ENCODE assay signal across 1 cellular context in the genomic region with DNA sequence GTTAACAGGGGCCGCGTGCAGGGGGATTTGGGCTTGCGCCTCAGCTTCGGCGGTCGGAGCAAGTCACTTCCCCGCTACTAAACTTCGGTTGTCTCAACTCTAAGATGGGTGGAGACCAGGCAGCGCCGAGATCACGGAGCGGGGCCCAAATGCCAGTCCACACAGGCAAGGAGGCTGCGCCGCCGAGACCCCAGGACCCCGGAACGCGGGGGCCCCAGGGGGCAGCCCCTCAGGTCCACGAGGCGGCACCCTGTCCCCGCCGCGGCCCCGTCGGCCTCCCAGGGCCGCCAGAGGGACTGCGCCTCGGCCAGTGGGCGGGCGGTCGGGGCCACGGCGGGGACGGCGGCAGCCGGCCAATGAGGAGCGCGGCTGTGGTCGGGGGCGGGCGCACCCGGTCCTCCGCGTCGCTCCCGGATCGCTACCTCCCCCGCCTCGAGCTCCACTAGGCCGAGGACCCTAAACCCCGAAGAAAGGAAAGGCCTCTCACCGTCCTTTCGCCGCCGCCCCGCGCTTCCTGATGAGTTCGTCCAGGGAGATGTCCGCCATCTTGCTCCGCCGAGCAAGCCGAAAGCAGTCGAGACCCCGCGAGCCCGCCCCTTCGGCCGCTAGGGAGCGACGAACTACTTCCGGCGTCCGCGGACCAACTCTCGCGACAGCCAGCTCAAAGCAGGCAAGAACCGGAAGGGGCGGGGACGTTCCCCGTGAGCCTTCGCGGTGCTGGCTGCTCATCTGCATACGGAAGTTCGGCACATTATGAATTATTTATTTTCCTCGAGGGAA.
TF ChIP-seq lines count a peak whose summit lies in the region.

A gene with protein sequence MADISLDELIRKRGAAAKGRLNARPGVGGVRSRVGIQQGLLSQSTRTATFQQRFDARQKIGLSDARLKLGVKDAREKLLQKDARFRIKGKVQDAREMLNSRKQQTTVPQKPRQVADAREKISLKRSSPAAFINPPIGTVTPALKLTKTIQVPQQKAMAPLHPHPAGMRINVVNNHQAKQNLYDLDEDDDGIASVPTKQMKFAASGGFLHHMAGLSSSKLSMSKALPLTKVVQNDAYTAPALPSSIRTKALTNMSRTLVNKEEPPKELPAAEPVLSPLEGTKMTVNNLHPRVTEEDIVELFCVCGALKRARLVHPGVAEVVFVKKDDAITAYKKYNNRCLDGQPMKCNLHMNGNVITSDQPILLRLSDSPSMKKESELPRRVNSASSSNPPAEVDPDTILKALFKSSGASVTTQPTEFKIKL (minus strand): TSS at position 572 of the 780 bp plus-strand sequence. CDS start 26 bp downstream, at position 546.

TF ChIP-seq in K562, 482 proteins besides CTCF, POLR2A, EP300 and RAD21 (continued from another document and continues in another):
- TF ChIP-seq, protein P1, sequence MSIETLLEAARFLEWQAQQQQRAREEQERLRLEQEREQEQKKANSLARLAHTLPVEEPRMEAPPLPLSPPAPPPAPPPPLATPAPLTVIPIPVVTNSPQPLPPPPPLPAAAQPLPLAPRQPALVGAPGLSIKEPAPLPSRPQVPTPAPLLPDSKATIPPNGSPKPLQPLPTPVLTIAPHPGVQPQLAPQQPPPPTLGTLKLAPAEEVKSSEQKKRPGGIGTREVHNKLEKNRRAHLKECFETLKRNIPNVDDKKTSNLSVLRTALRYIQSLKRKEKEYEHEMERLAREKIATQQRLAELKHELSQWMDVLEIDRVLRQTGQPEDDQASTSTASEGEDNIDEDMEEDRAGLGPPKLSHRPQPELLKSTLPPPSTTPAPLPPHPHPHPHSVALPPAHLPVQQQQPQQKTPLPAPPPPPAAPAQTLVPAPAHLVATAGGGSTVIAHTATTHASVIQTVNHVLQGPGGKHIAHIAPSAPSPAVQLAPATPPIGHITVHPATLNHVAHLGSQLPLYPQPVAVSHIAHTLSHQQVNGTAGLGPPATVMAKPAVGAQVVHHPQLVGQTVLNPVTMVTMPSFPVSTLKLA (conservative IDR thresholded peaks at IDR 0.05): peak; percentile 3 to 15; a peak in 2 of 4 replicates
- TF ChIP-seq NFE2L1 (tag; IDR thresholded peaks at IDR 0.05; ENCODE audit: borderline replicate concordance, low read depth) (no peak), TCF7L2 (IDR thresholded peaks at IDR 0.05; ENCODE audit: low read depth, low read length) (no peak), FOSL1 (tag; conservative IDR thresholded peaks at IDR 0.05) (no peak; the same call in none of the 2 replicates), NCOA6 (IDR thresholded peaks at IDR 0.05) (no peak), ZNF57 (CRISPR knock-in tag; IDR thresholded peaks at IDR 0.05) (no peak), SRSF9 (IDR thresholded peaks at IDR 0.05; ENCODE audit: borderline replicate concordance, low read depth, low read length) (no peak), ARHGAP35 (IDR thresholded peaks at IDR 0.05; ENCODE audit: partially characterized antibody) (peak; percentile 61), TAF1 (IDR thresholded peaks at IDR 0.05; ENCODE audit: control insufficient read depth, extremely low read depth, insufficient read depth, low read length, severe bottlenecking) (peak; percentile 79), THRAP3 (IDR thresholded peaks at IDR 0.05; ENCODE audit: borderline replicate concordance) (no peak), TCF3 (CRISPR knock-in tag; IDR thresholded peaks at IDR 0.05) (no peak), ZNF76 (CRISPR knock-in tag; IDR thresholded peaks at IDR 0.05; ENCODE audit: borderline replicate concordance) (no peak), ZBTB7A (IDR thresholded peaks at IDR 0.05; ENCODE audit: borderline replicate concordance, control insufficient read depth, low read depth, low read length) (peak; percentile 93), ZNF707 (CRISPR knock-in tag; conservative IDR thresholded peaks at IDR 0.05) (no peak), POU5F1 (IDR thresholded peaks at IDR 0.05; ENCODE audit: borderline replicate concordance, low read depth, low read length, partially characterized antibody) (no peak), ZBTB1 (CRISPR knock-in tag; IDR thresholded peaks at IDR 0.05; ENCODE audit: borderline replicate concordance, low read depth) (no peak), ZNF134 (CRISPR knock-in tag; conservative IDR thresholded peaks at IDR 0.05) (no peak), CHD4 (IDR thresholded peaks at IDR 0.05; ENCODE audit: insufficient read depth, insufficient replicate concordance, low read depth, low read length, poor library complexity, severe bottlenecking) (no peak), ZNF586 (CRISPR knock-in tag; conservative IDR thresholded peaks at IDR 0.05) (no peak), GABPB1 (CRISPR knock-in tag; IDR thresholded peaks at IDR 0.05) (peak; percentile 96), SMARCA5 (IDR thresholded peaks at IDR 0.05) (no peak), IRF2 (CRISPR knock-in tag; IDR thresholded peaks at IDR 0.05) (no peak), RUNX1 (IDR thresholded peaks at IDR 0.05; ENCODE audit: low read depth) (no peak), CHD2 (IDR thresholded peaks at IDR 0.05; ENCODE audit: low read depth, low read length) (peak; percentile 98), PCBP1 (IDR thresholded peaks at IDR 0.05; ENCODE audit: low read depth, low read length, poor library complexity, severe bottlenecking) (peak; percentile 53), ZNF384 (IDR thresholded peaks at IDR 0.05; ENCODE audit: low read depth, low read length) (no peak), MCM5 (IDR thresholded peaks at IDR 0.05; ENCODE audit: low read depth) (no peak), GTF2E2 (tag; IDR thresholded peaks at IDR 0.05) (no peak), MAFK (IDR thresholded peaks at IDR 0.05; ENCODE audit: low read length) (no peak), ZNF324 (CRISPR knock-in tag; IDR thresholded peaks at IDR 0.05) (no peak), SIN3A (IDR thresholded peaks at IDR 0.05; ENCODE audit: borderline replicate concordance in 2 of 2, control insufficient read depth in 1 of 2, low read depth in 2 of 2, low read length in 2 of 2) (peak in 1 of 2 experiments; percentile 23; a peak in 1 of 4 replicates), U2AF1 (optimal IDR thresholded peaks at IDR 0.05; ENCODE audit: low read depth, low read length) (no peak), HDGF (IDR thresholded peaks at IDR 0.05) (no peak), ZFPM2 (CRISPR knock-in tag; IDR thresholded peaks at IDR 0.05) (no peak), FOXJ3 (CRISPR knock-in tag; IDR thresholded peaks at IDR 0.05) (no peak)
- TF ChIP-seq, protein P2, sequence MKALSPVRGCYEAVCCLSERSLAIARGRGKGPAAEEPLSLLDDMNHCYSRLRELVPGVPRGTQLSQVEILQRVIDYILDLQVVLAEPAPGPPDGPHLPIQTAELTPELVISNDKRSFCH (CRISPR knock-in tag; IDR thresholded peaks at IDR 0.05): no peak
- TF ChIP-seq, protein P2 (tag; IDR thresholded peaks at IDR 0.05): no peak
- TF ChIP-seq, protein P3, sequence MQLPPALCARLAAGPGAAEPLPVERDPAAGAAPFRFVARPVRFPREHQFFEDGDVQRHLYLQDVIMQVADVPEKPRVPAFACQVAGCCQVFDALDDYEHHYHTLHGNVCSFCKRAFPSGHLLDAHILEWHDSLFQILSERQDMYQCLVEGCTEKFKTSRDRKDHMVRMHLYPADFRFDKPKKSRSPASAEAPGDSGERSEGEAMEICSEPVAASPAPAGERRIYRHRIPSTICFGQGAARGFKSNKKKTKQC (CRISPR knock-in tag; IDR thresholded peaks at IDR 0.05): no peak; the same call in 1 of the 2 replicates
- TF ChIP-seq, protein P4, sequence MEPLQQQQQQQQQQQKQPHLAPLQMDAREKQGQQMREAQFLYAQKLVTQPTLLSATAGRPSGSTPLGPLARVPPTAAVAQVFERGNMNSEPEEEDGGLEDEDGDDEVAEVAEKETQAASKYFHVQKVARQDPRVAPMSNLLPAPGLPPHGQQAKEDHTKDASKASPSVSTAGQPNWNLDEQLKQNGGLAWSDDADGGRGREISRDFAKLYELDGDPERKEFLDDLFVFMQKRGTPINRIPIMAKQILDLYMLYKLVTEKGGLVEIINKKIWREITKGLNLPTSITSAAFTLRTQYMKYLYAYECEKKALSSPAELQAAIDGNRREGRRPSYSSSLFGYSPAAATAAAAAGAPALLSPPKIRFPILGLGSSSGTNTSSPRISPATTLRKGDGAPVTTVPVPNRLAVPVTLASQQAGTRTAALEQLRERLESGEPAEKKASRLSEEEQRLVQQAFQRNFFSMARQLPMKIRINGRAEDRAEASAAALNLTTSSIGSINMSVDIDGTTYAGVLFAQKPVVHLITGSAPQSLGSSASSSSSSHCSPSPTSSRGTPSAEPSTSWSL (CRISPR knock-in tag; IDR thresholded peaks at IDR 0.05; ENCODE audit: borderline replicate concordance): no peak
- TF ChIP-seq, protein P5, sequence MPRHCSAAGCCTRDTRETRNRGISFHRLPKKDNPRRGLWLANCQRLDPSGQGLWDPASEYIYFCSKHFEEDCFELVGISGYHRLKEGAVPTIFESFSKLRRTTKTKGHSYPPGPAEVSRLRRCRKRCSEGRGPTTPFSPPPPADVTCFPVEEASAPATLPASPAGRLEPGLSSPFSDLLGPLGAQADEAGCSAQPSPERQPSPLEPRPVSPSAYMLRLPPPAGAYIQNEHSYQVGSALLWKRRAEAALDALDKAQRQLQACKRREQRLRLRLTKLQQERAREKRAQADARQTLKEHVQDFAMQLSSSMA (CRISPR knock-in tag; IDR thresholded peaks at IDR 0.05): no peak
- TF ChIP-seq, protein P6, sequence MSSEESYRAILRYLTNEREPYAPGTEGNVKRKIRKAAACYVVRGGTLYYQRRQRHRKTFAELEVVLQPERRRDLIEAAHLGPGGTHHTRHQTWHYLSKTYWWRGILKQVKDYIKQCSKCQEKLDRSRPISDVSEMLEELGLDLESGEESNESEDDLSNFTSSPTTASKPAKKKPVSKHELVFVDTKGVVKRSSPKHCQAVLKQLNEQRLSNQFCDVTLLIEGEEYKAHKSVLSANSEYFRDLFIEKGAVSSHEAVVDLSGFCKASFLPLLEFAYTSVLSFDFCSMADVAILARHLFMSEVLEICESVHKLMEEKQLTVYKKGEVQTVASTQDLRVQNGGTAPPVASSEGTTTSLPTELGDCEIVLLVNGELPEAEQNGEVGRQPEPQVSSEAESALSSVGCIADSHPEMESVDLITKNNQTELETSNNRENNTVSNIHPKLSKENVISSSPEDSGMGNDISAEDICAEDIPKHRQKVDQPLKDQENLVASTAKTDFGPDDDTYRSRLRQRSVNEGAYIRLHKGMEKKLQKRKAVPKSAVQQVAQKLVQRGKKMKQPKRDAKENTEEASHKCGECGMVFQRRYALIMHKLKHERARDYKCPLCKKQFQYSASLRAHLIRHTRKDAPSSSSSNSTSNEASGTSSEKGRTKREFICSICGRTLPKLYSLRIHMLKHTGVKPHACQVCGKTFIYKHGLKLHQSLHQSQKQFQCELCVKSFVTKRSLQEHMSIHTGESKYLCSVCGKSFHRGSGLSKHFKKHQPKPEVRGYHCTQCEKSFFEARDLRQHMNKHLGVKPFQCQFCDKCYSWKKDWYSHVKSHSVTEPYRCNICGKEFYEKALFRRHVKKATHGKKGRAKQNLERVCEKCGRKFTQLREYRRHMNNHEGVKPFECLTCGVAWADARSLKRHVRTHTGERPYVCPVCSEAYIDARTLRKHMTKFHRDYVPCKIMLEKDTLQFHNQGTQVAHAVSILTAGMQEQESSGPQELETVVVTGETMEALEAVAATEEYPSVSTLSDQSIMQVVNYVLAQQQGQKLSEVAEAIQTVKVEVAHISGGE (CRISPR knock-in tag; IDR thresholded peaks at IDR 0.05): peak in 1 of 3 experiments; percentile 88; a peak in 2 of 6 replicates
- TF ChIP-seq, protein P7, sequence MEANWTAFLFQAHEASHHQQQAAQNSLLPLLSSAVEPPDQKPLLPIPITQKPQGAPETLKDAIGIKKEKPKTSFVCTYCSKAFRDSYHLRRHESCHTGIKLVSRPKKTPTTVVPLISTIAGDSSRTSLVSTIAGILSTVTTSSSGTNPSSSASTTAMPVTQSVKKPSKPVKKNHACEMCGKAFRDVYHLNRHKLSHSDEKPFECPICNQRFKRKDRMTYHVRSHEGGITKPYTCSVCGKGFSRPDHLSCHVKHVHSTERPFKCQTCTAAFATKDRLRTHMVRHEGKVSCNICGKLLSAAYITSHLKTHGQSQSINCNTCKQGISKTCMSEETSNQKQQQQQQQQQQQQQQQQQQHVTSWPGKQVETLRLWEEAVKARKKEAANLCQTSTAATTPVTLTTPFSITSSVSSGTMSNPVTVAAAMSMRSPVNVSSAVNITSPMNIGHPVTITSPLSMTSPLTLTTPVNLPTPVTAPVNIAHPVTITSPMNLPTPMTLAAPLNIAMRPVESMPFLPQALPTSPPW (CRISPR knock-in tag; IDR thresholded peaks at IDR 0.05): peak; percentile 81
- TF ChIP-seq, protein P8, sequence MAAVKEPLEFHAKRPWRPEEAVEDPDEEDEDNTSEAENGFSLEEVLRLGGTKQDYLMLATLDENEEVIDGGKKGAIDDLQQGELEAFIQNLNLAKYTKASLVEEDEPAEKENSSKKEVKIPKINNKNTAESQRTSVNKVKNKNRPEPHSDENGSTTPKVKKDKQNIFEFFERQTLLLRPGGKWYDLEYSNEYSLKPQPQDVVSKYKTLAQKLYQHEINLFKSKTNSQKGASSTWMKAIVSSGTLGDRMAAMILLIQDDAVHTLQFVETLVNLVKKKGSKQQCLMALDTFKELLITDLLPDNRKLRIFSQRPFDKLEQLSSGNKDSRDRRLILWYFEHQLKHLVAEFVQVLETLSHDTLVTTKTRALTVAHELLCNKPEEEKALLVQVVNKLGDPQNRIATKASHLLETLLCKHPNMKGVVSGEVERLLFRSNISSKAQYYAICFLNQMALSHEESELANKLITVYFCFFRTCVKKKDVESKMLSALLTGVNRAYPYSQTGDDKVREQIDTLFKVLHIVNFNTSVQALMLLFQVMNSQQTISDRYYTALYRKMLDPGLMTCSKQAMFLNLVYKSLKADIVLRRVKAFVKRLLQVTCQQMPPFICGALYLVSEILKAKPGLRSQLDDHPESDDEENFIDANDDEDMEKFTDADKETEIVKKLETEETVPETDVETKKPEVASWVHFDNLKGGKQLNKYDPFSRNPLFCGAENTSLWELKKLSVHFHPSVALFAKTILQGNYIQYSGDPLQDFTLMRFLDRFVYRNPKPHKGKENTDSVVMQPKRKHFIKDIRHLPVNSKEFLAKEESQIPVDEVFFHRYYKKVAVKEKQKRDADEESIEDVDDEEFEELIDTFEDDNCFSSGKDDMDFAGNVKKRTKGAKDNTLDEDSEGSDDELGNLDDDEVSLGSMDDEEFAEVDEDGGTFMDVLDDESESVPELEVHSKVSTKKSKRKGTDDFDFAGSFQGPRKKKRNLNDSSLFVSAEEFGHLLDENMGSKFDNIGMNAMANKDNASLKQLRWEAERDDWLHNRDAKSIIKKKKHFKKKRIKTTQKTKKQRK (IDR thresholded peaks at IDR 0.05; ENCODE audit: borderline replicate concordance, low read depth, low read length): no peak
- TF ChIP-seq, protein P9, sequence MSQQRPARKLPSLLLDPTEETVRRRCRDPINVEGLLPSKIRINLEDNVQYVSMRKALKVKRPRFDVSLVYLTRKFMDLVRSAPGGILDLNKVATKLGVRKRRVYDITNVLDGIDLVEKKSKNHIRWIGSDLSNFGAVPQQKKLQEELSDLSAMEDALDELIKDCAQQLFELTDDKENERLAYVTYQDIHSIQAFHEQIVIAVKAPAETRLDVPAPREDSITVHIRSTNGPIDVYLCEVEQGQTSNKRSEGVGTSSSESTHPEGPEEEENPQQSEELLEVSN (IDR thresholded peaks at IDR 0.05; ENCODE audit: borderline replicate concordance in 1 of 2, extremely low read depth in 1 of 2, insufficient read depth in 1 of 2, insufficient read length in 1 of 2, low read depth in 1 of 2, low read length in 1 of 2, poor library complexity in 1 of 2, severe bottlenecking in 1 of 2): peak in 1 of 2 experiments; percentile 51
